8 cellular contexts compared by ENCODE assay signal in the genomic region with DNA sequence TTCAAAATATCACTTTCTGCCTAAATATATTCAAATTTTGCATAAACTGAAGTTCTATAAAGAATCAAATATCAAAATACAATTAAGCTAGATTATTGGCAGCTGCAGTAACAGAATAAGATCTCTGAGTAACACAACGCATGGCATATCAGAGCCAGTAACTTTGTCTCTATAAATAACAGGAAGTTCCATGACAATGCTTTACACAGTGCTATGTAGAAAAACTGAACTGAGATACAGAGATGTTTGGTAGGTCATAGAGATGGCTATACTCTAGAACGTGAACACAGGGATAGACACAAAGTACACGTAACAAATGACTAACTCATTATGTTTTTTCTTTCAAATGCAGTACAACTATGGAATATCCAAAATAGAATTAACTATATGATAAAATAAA. TPM values are rescaled to one million over a fixed set of nuclear protein-coding genes. Genes with fewer than 3 reads are reported as not detected.
DNase-seq lines count a peak whose midpoint lies in the region; ATAC-seq and TF ChIP-seq lines count a peak whose summit lies in the region.
"Had no signal": no experiment of that assay in that cellular context is flagged by ENCODE, and none has a peak within 500 bp of the region (broad histone marks: within the 10 kb centered on the region; RNA-seq: fewer than 3 reads in every experiment).

No MANE protein-coding gene starts in this region.

- H3K4me1 Mint-ChIP-seq in activated B cell treated with CpG ODN at 0.5 μM for 24 hours (peaks cover 51% of the 10 kb centered on the region), nephron (peaks cover 63% of the 10 kb centered on the region)

- intact Hi-C loops in activated B cell treated with CpG ODN at 0.5 μM for 24 hours (cut with micrococcal nuclease) = loop anchor here (2.0 to 5.0 kb wide), 2 partner anchors 18 to 198 kb away; partner anchors contain the start of gene UBE2D3

- H3K36me3 Mint-ChIP-seq in activated B cell treated with CpG ODN at 0.5 μM for 24 hours (ENCODE audit: low read depth) (peaks cover 88% of the 10 kb centered on the region), nephron (ENCODE audit: low read depth) (peaks cover 67% of the 10 kb centered on the region)

- H3K9me3 Mint-ChIP-seq in activated B cell treated with CpG ODN at 0.5 μM for 24 hours (no peaks in the 10 kb centered on the region), nephron (no peaks in the 10 kb centered on the region)

- no peak overlapping the region for H3K4me3 Mint-ChIP-seq in activated B cell treated with CpG ODN at 0.5 μM for 24 hours
- H3K4me3 Mint-ChIP-seq in nephron = peak overlapping the region in 1 of 3 experiments; percentile 6

- no peak for DNase-seq in activated B cell treated with CpG ODN at 0.5 μM for 24 hours
- DNase-seq in globus pallidus (ENCODE audit: low spot score) = no peak
- no peak for DNase-seq in H4 (ENCODE audit: low spot score)
- DNase-seq: anterior cingulate cortex had no signal

- CTCF ChIA-PET in activated B cell treated with CpG ODN at 0.5 μM for 24 hours (lab: Charles Lee) = no interaction called here

- H3K27ac Mint-ChIP-seq in activated B cell treated with CpG ODN at 0.5 μM for 24 hours = peak overlapping the region; percentile 15
- peak overlapping the region; percentile 47 to 83 (median 74) for H3K27ac Mint-ChIP-seq in nephron

- peak; percentile 81 for ATAC-seq in GM19351 (IDR thresholded peaks at IDR 0.05; ENCODE audit: unreplicated experiment)
- ATAC-seq in HG02885 (IDR thresholded peaks at IDR 0.05; ENCODE audit: poor library complexity, unreplicated experiment) = peak; percentile 71
- ATAC-seq in activated B cell treated with CpG ODN at 0.5 μM for 24 hours (ENCODE audit: low read depth) = peak; percentile 49
- ATAC-seq in GM19455 (IDR thresholded peaks at IDR 0.05; ENCODE audit: unreplicated experiment) = no peak

- POLR2A ChIA-PET in activated B cell treated with CpG ODN at 0.5 μM for 24 hours (lab: Charles Lee) = interaction anchor here (0.9 to 3.7 kb wide), 4 partner anchors 9 to 49 kb away, joined by 3 to 17 read pairs (median 5); partner anchors contain the start of gene MANBA

- TF ChIP-seq CTCF in activated B cell treated with CpG ODN at 0.5 μM for 24 hours (IDR thresholded peaks at IDR 0.05) (no peak), nephron (IDR thresholded peaks at IDR 0.05; ENCODE audit: unreplicated experiment in 3 of 3) (no peak)

- H3K27me3 Mint-ChIP-seq in activated B cell treated with CpG ODN at 0.5 μM for 24 hours (no peaks in the 10 kb centered on the region), nephron (ENCODE audit: low read depth) (no peaks in the 10 kb centered on the region)

RNA-seq across cellular contexts. Expression of gene UBE2D3, which starts 18.2 kb away (rescaled TPM):
- 321 and 327 TPM in 2 replicates for total RNA-seq in activated B cell treated with CpG ODN at 0.5 μM for 24 hours
- 438 and 525 TPM in 2 replicates for total RNA-seq in H4 (2014; rRNA removed; shearing (Covaris generic))

RNA-seq across cellular contexts. Expression of gene MANBA, which starts 48.4 kb away (rescaled TPM):
- total RNA-seq in activated B cell treated with CpG ODN at 0.5 μM for 24 hours = 41.2 and 55.3 TPM in 2 replicates
- 13.5 and 22.1 TPM in 2 replicates for total RNA-seq in H4 (2014; rRNA removed; shearing (Covaris generic))

RNA-seq across cellular contexts. Expression of gene CISD2, which starts 59.6 kb away (rescaled TPM):
- 12.6 and 13.7 TPM in 2 replicates for total RNA-seq in activated B cell treated with CpG ODN at 0.5 μM for 24 hours
- 58.9 and 69.2 TPM in 2 replicates for total RNA-seq in H4 (2014; rRNA removed; shearing (Covaris generic))
